ENCODE assay signal across 9 cellular contexts in the genomic region with DNA sequence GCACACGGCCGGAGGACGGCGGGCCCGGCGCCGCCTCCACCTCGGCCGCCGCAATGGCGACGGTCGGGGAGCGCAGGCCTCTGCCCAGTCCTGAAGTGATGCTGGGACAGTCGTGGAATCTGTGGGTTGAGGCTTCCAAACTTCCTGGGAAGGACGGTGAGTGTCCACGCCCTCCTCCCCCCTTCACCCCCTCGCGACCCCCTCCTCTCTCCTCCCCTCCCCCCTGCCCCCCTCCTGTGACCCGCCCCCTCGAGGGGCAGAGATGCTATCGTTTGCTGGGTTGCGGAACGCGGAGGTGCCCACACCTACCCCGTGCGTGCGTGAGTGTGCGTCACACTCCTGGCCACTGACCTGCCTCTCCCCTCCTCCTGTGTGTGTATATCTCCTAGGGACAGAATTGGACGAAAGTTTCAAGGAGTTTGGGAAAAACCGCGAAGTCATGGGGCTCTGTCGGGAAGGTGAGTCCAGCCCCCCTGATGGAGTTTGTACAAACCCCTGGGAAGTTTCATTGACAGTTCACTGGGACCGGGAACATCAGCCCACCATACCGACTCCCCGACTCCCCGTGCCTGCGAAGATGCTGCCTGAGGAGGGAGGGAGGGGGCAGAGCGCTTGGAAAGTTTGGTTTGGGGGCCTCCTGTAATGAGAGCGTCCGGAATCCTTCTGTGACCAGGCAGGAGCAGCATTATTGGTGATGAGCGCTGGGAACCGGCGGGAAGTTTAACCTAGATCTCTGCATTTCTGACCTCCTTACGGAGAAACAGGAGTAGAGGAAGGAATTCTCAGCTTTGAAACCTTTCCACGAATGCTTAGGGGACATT. TPM values are rescaled to one million over a fixed set of nuclear protein-coding genes. Genes with fewer than 3 reads are reported as not detected.
DNase-seq lines count a peak whose midpoint lies in the region; ATAC-seq and TF ChIP-seq lines count a peak whose summit lies in the region.
"Had no signal": no experiment of that assay in that cellular context is flagged by ENCODE, and none has a peak within 500 bp of the region (broad histone marks: within the 10 kb centered on the region; RNA-seq: fewer than 3 reads in every experiment).

No MANE protein-coding gene starts in this region.

- H3K4me2 ChIP-seq in OCI-LY3 (ENCODE audit: low read length) (peak overlapping the region; percentile 97), osteoblast (ENCODE audit: insufficient read depth, low read length) (peak overlapping the region; percentile 87)

- H3K79me2 ChIP-seq in OCI-LY3 (ENCODE audit: low read length), result peaks cover 11% of the 10 kb centered on the region
- H3K79me2 ChIP-seq in osteoblast (ENCODE audit: insufficient read depth, low read length), result peaks cover 71% of the 10 kb centered on the region

- no peaks in the 10 kb centered on the region for H3K27me3 Mint-ChIP-seq in Caco-2 (ENCODE audit: insufficient read depth, unreplicated experiment)

- H3K4me1 ChIP-seq in Caco-2, result peaks cover 10% of the 10 kb centered on the region
- H3K4me1 ChIP-seq in HAP-1, result peaks cover 18% of the 10 kb centered on the region
- peaks cover 25% of the 10 kb centered on the region for H3K4me1 ChIP-seq in OCI-LY3 (ENCODE audit: low read length)
- peaks cover 29% of the 10 kb centered on the region for H3K4me1 ChIP-seq in foreskin keratinocyte
- peaks cover 32% of the 10 kb centered on the region for H3K4me1 ChIP-seq in osteoblast (ENCODE audit: insufficient read depth, low read length)
- peaks cover 6 to 35% (median 28%) of the 10 kb centered on the region in 4 donors for H3K4me1 ChIP-seq in transverse colon

- H3K4me1 Mint-ChIP-seq in Caco-2 (ENCODE audit: low read depth, unreplicated experiment), result no peaks in the 10 kb centered on the region

- H2AFZ ChIP-seq in OCI-LY3 (ENCODE audit: low read depth, low read length), result no peak overlapping the region
- H2AFZ ChIP-seq in osteoblast (ENCODE audit: low read length), result peak overlapping the region; percentile 37

- peak overlapping the region; percentile 69 for H3K9ac ChIP-seq in OCI-LY3 (ENCODE audit: low read length)

- TF ChIP-seq CTCF in Caco-2 (IDR thresholded peaks at IDR 0.05; ENCODE audit: insufficient read depth in 1 of 2, low read depth in 1 of 2, low read length in 1 of 2, severe bottlenecking in 1 of 2, unreplicated experiment in 1 of 2) (no peak), OCI-LY3 (IDR thresholded peaks at IDR 0.05; ENCODE audit: low read depth, low read length) (no peak), foreskin keratinocyte (conservative IDR thresholded peaks at IDR 0.05) (no peak), osteoblast (IDR thresholded peaks at IDR 0.05; ENCODE audit: extremely low read depth, low read depth, low read length) (no peak), transverse colon (IDR thresholded peaks at IDR 0.05) (no peak)

- peak; percentile 55 to 65 for DNase-seq in Caco-2
- DNase-seq in HAP-1 (ENCODE audit: low spot score in 2 of 2), result peak in 1 of 2 experiments; percentile 64
- DNase-seq in activated effector memory CD4-positive, alpha-beta T cell treated with Interleukin-2 at 50 U/mL for 16 hours, result peak; percentile 32
- DNase-seq in foreskin keratinocyte, result peak in 1 of 2 donors; percentile 29
- peak; percentile 90 for DNase-seq in osteoblast (ENCODE audit: insufficient read length, low spot score, missing footprints)
- peak; percentile 81 for DNase-seq in transverse colon

- no peak for TF ChIP-seq POLR2A in transverse colon (IDR thresholded peaks at IDR 0.05)

- H3K9me3 ChIP-seq in Caco-2, result no peaks in the 10 kb centered on the region
- no peaks in the 10 kb centered on the region for H3K9me3 ChIP-seq in HAP-1
- H3K9me3 ChIP-seq in OCI-LY3 (ENCODE audit: insufficient read depth, low read length), result no peaks in the 10 kb centered on the region
- H3K9me3 ChIP-seq in osteoblast (ENCODE audit: low read depth, low read length), result no peaks in the 10 kb centered on the region
- H3K9me3 ChIP-seq in transverse colon, result no peaks in the 10 kb centered on the region

- no peak for TF ChIP-seq EP300 in transverse colon (IDR thresholded peaks at IDR 0.05; ENCODE audit: low read depth)

- H3K27ac ChIP-seq in OCI-LY3 (ENCODE audit: low read length) (peak overlapping the region; percentile 29; the same call in 1 of the 2 replicates), foreskin keratinocyte (peak overlapping the region; percentile 78), osteoblast (ENCODE audit: low read depth, low read length) (peak overlapping the region; percentile 91), transverse colon (peak overlapping the region; percentile 96 to 99 (median 98))

- H3K4me3 ChIP-seq in Caco-2 (ENCODE audit: low read depth, low read length) (peak overlapping the region; percentile 55), HAP-1 (peak overlapping the region; percentile 55), OCI-LY3 (ENCODE audit: low read length) (peak overlapping the region; percentile 80), osteoblast (ENCODE audit: insufficient read depth, low read length) (peak overlapping the region; percentile 88), transverse colon (peak overlapping the region; percentile 59 to 73 (median 67))

- in situ Hi-C loops in HAP-1 (cut with MboI; ENCODE audit: low sequenced_read_pairs) (no loop called here), transverse colon (cut with MboI; ENCODE audit: low pct_ligation_motif_present in 1 of 4, low pct_unique_long_range_greater_than_20kb in 1 of 4, low sequenced_read_pairs in 3 of 4) (no loop called here)

- peak overlapping the region; percentile 94 for H3K4me3 Mint-ChIP-seq in Caco-2 (ENCODE audit: unreplicated experiment)

- H4K20me1 ChIP-seq in OCI-LY3 (ENCODE audit: insufficient read depth, low read length) (peaks cover 23% of the 10 kb centered on the region), osteoblast (ENCODE audit: insufficient read depth, low read length) (peaks cover 17% of the 10 kb centered on the region)

- POLR2A ChIA-PET in Caco-2 (lab: Charles Lee), result no interaction called here

- BruUV-seq in Caco-2 (replicated peaks; lab: Mats Ljungman, UMichigan), result no TSS peak

- H3K27ac Mint-ChIP-seq in Caco-2 (ENCODE audit: unreplicated experiment), result peak overlapping the region; percentile 90

- H3K36me3 Mint-ChIP-seq in Caco-2 (ENCODE audit: insufficient read depth, unreplicated experiment), result peaks cover 30% of the 10 kb centered on the region

- whole genome bisulfite sequencing in transverse colon (ENCODE audit: low coverage in 1 of 2), 2 donors, result 9% methylated on average over 34 of the region's 46 CpGs; no CpG with 5 or more reads in 1 of the 2 donors

- CTCF ChIA-PET in Caco-2 (lab: Charles Lee), result interaction anchor here (1.0 kb wide), 1 partner anchor 47 kb away, joined by 3 read pairs; no protein-coding TSS in a partner anchor

- H3K27me3 ChIP-seq in Caco-2 (replicated peaks; ENCODE audit: control insufficient read depth, insufficient read depth, low read length), result no peaks in the 10 kb centered on the region
- no peaks in the 10 kb centered on the region for H3K27me3 ChIP-seq in HAP-1 (ENCODE audit: low read depth)
- no peaks in the 10 kb centered on the region for H3K27me3 ChIP-seq in OCI-LY3 (ENCODE audit: low read depth, low read length)
- no peaks in the 10 kb centered on the region for H3K27me3 ChIP-seq in foreskin keratinocyte
- no peaks in the 10 kb centered on the region for H3K27me3 ChIP-seq in osteoblast (ENCODE audit: insufficient read depth, low read length)
- H3K27me3 ChIP-seq in transverse colon, result no peaks in the 10 kb centered on the region

- H3K36me3 ChIP-seq in Caco-2 (ENCODE audit: control insufficient read depth, insufficient read depth, low read length) (peaks cover 2% of the 10 kb centered on the region; the same call in 1 of the 2 replicates), HAP-1 (replicated peaks) (peaks cover 26% of the 10 kb centered on the region), OCI-LY3 (replicated peaks; ENCODE audit: low read depth, low read length) (peaks cover 38% of the 10 kb centered on the region), osteoblast (ENCODE audit: insufficient read depth, low read length) (peaks cover 24% of the 10 kb centered on the region), transverse colon (peaks cover 0 to 7% (median 0%) of the 10 kb centered on the region in 4 donors)

- no peaks in the 10 kb centered on the region for H3K9me3 Mint-ChIP-seq in Caco-2 (ENCODE audit: unreplicated experiment)

- intact Hi-C loops in Caco-2 (cut with micrococcal nuclease; ENCODE audit: unreplicated experiment), result loop anchor here (1.0 to 2.0 kb wide), 3 partner anchors 22 to 50 kb away; partner anchors contain the start of genes ATXN7 and THOC7
- intact Hi-C loops in transverse colon (cut with DNase I; ENCODE audit: low total_unique reads), result loop anchor here (10.0 kb wide), 1 partner anchor 82 kb away; no protein-coding TSS in a partner anchor

- ATAC-seq in foreskin keratinocyte (peak; percentile 66), HG03108 (IDR thresholded peaks at IDR 0.05; ENCODE audit: unreplicated experiment) (no peak)

RNA-seq across cellular contexts. Expression of gene SCAANT1, which starts 0.8 kb away (rescaled TPM):
- total RNA-seq in Caco-2 (2022) (not detected in 2 replicates), foreskin keratinocyte (not detected in 2 replicates), osteoblast (not detected in 2 replicates), transverse colon (not detected)
- 0.79 TPM in 1 of 2 replicates, not detected in the other for polyA plus RNA-seq in foreskin keratinocyte
- total RNA-seq: activated CD8-positive, alpha-beta memory T cell treated with anti-CD3 and anti-CD28 coated beads for 36 hours had no signal

RNA-seq across cellular contexts. Expression of gene ATXN7, which starts 49.3 kb away (rescaled TPM):
- 22.5 and 22.8 TPM in 2 replicates for total RNA-seq in Caco-2 (2022)
- total RNA-seq in foreskin keratinocyte, result 8.3 and 12.8 TPM in 2 replicates
- 1.2 and 1.3 TPM in 2 replicates for polyA plus RNA-seq in foreskin keratinocyte
- 14.4 and 17.0 TPM in 2 replicates for total RNA-seq in osteoblast
- total RNA-seq in transverse colon, result 100 to 1,000 TPM in 1 of 4 donors, 10 to 100 TPM in 3; 44.8 to 113 (median 51.0) TPM

RNA-seq across cellular contexts. Expression of gene THOC7, which starts 49.4 kb away (rescaled TPM):
- total RNA-seq in Caco-2 (2022) (68.4 and 78.3 TPM in 2 replicates), foreskin keratinocyte (103 and 114 TPM in 2 replicates), osteoblast (34.8 and 42.3 TPM in 2 replicates), transverse colon (10 to 100 TPM in 3 of 4 donors, 1 to 10 TPM in 1; 5.2 to 54.5 (median 40.8) TPM)
- polyA plus RNA-seq in foreskin keratinocyte, result 121 and 140 TPM in 2 replicates

Comparison
In these comparisons a context has a peak if more than half of its experiments do, and no peak if none do; other contexts are left out.
1. H3K27ac ChIP-seq: peak in every context shown above with its lines; median percentile 98 in transverse colon; 91 in osteoblast; 78 in foreskin keratinocyte; 29 in OCI-LY3.